Comparison of ENCODE assay signal across 12 cellular contexts in genomic region chr14:58966991-58967390, GRCh38.
A peak's percentile ranks its signal among the peaks of the same experiment; 100 is the strongest.
DNase-seq lines count a peak whose midpoint lies in the region; ATAC-seq and TF ChIP-seq lines count a peak whose summit lies in the region.
"Had no signal": no experiment of that assay in that cellular context is flagged by ENCODE, and none has a peak within 500 bp of the region (broad histone marks: within the 10 kb centered on the region; RNA-seq: fewer than 3 reads in every experiment).

No MANE protein-coding gene starts in this region.

- DNase-seq in adrenal gland, result peak in 5 of 7 donors; percentile 18 to 50 (median 29)
- peak; percentile 54 for DNase-seq in left kidney (ENCODE audit: low read depth, low spot score)
- no peak for DNase-seq in nephron progenitor cell
- DNase-seq in stimulated activated naive CD4-positive, alpha-beta T cell (lab: John Stamatoyannopoulos, UW), result no peak
- DNase-seq in MCF 10A (ENCODE audit: unreplicated experiment), result no peak
- no peak for DNase-seq in effector memory CD8-positive, alpha-beta T cell
- no peak for DNase-seq in NCI-H446 treated with DMSO at 0.1 percent for 48 hours (lab: John Stamatoyannopoulos, UW)
- DNase-seq: ACHN; CD4-positive, CD25-positive, alpha-beta regulatory T cell; H7 had no signal

- no peak for TF ChIP-seq POLR2A in adrenal gland (IDR thresholded peaks at IDR 0.05)

- H3K4me3 Mint-ChIP-seq in nephron progenitor cell (no peak overlapping the region), MCF 10A (ENCODE audit: unreplicated experiment) (no peak overlapping the region)
- H3K4me3 Mint-ChIP-seq in effector memory CD8-positive, alpha-beta T cell, result no peak overlapping the region
- H3K4me3 Mint-ChIP-seq: CD4-positive, CD25-positive, alpha-beta regulatory T cell; GM23338 had no signal

- intact Hi-C loops in adrenal gland (cut with DNase I) (no loop called here), MCF 10A (cut with micrococcal nuclease) (no loop called here)

- H3K9me3 ChIP-seq in adrenal gland (replicated peaks in 1 of 3), result no peaks in the 10 kb centered on the region

- peak overlapping the region; percentile 20 for H3K27ac Mint-ChIP-seq in nephron progenitor cell
- H3K27ac Mint-ChIP-seq in MCF 10A (ENCODE audit: low read depth, unreplicated experiment), result no peak overlapping the region
- no peak overlapping the region for H3K27ac Mint-ChIP-seq in effector memory CD8-positive, alpha-beta T cell
- H3K27ac Mint-ChIP-seq: CD4-positive, CD25-positive, alpha-beta regulatory T cell; GM23338 had no signal

- TF ChIP-seq CTCF in adrenal gland (IDR thresholded peaks at IDR 0.05) (no peak), nephron progenitor cell (IDR thresholded peaks at IDR 0.05) (no peak), MCF 10A (IDR thresholded peaks at IDR 0.05; ENCODE audit: unreplicated experiment) (no peak)

- H3K27me3 Mint-ChIP-seq in nephron progenitor cell (ENCODE audit: low read depth, poor library complexity), result peaks cover 4% of the 10 kb centered on the region
- peaks cover 54% of the 10 kb centered on the region for H3K27me3 Mint-ChIP-seq in MCF 10A (ENCODE audit: insufficient read depth, unreplicated experiment)
- no peaks in the 10 kb centered on the region for H3K27me3 Mint-ChIP-seq in effector memory CD8-positive, alpha-beta T cell

- no peaks in the 10 kb centered on the region for H3K9me3 Mint-ChIP-seq in nephron progenitor cell
- no peaks in the 10 kb centered on the region for H3K9me3 Mint-ChIP-seq in MCF 10A (ENCODE audit: unreplicated experiment)
- H3K9me3 Mint-ChIP-seq in effector memory CD8-positive, alpha-beta T cell, result no peaks in the 10 kb centered on the region
- H3K9me3 Mint-ChIP-seq: GM23338 had no signal

- POLR2A ChIA-PET in MCF 10A (lab: Yijun Ruan, JAX), result no interaction called here

- CTCF ChIA-PET in MCF 10A (lab: Yijun Ruan, JAX), result interaction anchor here (0.6 kb wide), 2 partner anchors 19 to 872 kb away, joined by 3 read pairs; no protein-coding TSS in a partner anchor

- no peaks in the 10 kb centered on the region for H3K36me3 Mint-ChIP-seq in nephron progenitor cell (ENCODE audit: low read depth)
- H3K36me3 Mint-ChIP-seq in MCF 10A (ENCODE audit: insufficient read depth, unreplicated experiment), result no peaks in the 10 kb centered on the region
- no peaks in the 10 kb centered on the region for H3K36me3 Mint-ChIP-seq in effector memory CD8-positive, alpha-beta T cell (ENCODE audit: insufficient read depth)
- H3K36me3 Mint-ChIP-seq: CD4-positive, CD25-positive, alpha-beta regulatory T cell had no signal

- no peaks in the 10 kb centered on the region for H3K36me3 ChIP-seq in adrenal gland (replicated peaks in 1 of 2)
- H3K36me3 ChIP-seq: BLaER1 treated with 17β-estradiol and CSF1 and Interleukin-3, amounts not matched to agents 10 nM and 100 nM had no signal

- H3K4me3 ChIP-seq in adrenal gland, result no peak overlapping the region
- H3K4me3 ChIP-seq: BLaER1 treated with 17β-estradiol and CSF1 and Interleukin-3, amounts not matched to agents 10 nM and 100 nM; GM23338 had no signal

- WGBS in adrenal gland, 4 donors, result 15 to 36% (median 30%) methylated on average over 4 of the region's 4 CpGs

- no peaks in the 10 kb centered on the region for H3K27me3 ChIP-seq in adrenal gland
- H3K27me3 ChIP-seq: BLaER1 treated with 17β-estradiol and CSF1 and Interleukin-3, amounts not matched to agents 10 nM and 100 nM had no signal

- H3K4me1 Mint-ChIP-seq in nephron progenitor cell (peaks cover 45% of the 10 kb centered on the region), MCF 10A (ENCODE audit: insufficient read depth, unreplicated experiment) (no peaks in the 10 kb centered on the region)
- no peaks in the 10 kb centered on the region for H3K4me1 Mint-ChIP-seq in effector memory CD8-positive, alpha-beta T cell (ENCODE audit: low read depth in 2 of 2)
- H3K4me1 Mint-ChIP-seq: CD4-positive, CD25-positive, alpha-beta regulatory T cell had no signal

- BruUV-seq in MCF 10A (replicated peaks; lab: Mats Ljungman, UMichigan), result no TSS peak

- H3K27ac ChIP-seq in adrenal gland, result peak overlapping the region in 2 of 5 donors; percentile 9 to 19
- H3K27ac ChIP-seq: BLaER1 treated with 17β-estradiol and CSF1 and Interleukin-3, amounts not matched to agents 10 nM and 100 nM had no signal

- no peak for ATAC-seq in effector memory CD8-positive, alpha-beta T cell (replicated peaks)
- ATAC-seq: GM23338 had no signal

- peaks cover 7 to 9% of the 10 kb centered on the region in 2 donors for H3K4me1 ChIP-seq in adrenal gland (replicated peaks in 1 of 2)
- H3K4me1 ChIP-seq: BLaER1 treated with 17β-estradiol and CSF1 and Interleukin-3, amounts not matched to agents 10 nM and 100 nM had no signal

Comparison
In these comparisons a context has a peak if more than half of its experiments do, and no peak if none do; other contexts are left out.
1. DNase-seq: peak in adrenal gland (5 of 7) and left kidney (single experiment); none in nephron progenitor cell (single experiment), stimulated activated naive CD4-positive, alpha-beta T cell (0 of 6), MCF 10A (single experiment), effector memory CD8-positive, alpha-beta T cell (0 of 3) and NCI-H446 treated with DMSO at 0.1 percent for 48 hours (single experiment).